In the genomic region with DNA sequence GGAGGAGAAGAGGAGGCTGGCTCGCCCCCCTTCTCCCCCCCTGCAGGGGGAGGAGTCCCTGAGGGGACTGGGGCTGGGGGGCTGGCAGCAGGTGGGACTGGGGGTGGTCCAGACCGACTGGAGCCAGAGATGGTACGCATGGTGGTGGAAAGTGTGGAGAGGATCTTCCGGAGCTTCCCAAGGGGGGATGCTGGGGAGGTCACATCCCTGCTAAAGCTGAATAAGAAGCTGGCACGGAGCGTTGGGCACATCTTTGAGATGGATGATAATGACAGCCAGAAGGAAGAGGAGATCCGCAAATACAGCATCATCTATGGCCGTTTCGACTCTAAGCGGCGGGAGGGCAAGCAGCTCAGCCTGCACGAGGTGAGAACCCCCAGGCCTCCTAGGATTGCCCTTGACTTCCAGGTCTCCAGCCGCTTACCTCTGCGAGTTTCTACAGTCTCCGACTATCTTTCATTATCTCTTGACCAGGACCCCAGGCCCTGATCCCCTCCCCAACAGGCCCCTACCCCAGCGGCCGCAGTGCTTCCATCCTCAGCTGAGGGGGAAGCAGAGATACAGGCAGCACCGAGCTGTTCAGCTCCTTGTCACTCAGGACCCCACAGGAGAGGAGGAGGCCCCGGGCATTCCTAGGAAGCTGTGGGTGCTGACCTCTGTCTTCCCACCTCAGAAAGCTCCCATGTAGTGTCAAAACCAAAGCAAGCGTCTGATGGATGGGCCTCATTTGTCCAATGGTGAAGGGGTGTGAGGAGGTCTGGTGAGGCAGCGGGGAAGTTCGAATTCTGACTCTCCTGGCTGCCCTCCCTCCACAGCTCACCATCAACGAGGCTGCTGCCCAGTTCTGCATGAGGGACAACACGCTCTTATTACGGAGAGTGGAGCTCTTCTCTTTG, we compare ENCODE assay signal across 11 cellular contexts. TPM values are rescaled to one million over a fixed set of nuclear protein-coding genes. Genes with fewer than 3 reads are reported as not detected.
DNase-seq lines count a peak whose midpoint lies in the region; ATAC-seq and TF ChIP-seq lines count a peak whose summit lies in the region.
"Had no signal": no experiment of that assay in that cellular context is flagged by ENCODE, and none has a peak within 500 bp of the region (broad histone marks: within the 10 kb centered on the region; RNA-seq: fewer than 3 reads in every experiment).

No MANE protein-coding gene starts in this region.

- no peak for ATAC-seq in CD4-positive, CD25-positive, alpha-beta regulatory T cell (ENCODE audit: low read depth in 2 of 2)
- no peak for ATAC-seq in sciatic nerve
- ATAC-seq in GM21576 (IDR thresholded peaks at IDR 0.05; ENCODE audit: unreplicated experiment): no peak
- ATAC-seq in HG02852 (IDR thresholded peaks at IDR 0.05; ENCODE audit: unreplicated experiment): no peak
- ATAC-seq: mucosa of descending colon had no signal

- peaks cover 0 to 71% (median 27%) of the 10 kb centered on the region in 4 donors for H3K4me1 Mint-ChIP-seq in CD4-positive, CD25-positive, alpha-beta regulatory T cell

- H3K27ac Mint-ChIP-seq in CD4-positive, CD25-positive, alpha-beta regulatory T cell: peak overlapping the region in 1 of 3 donors; percentile 85

- H3K9me3 ChIP-seq in CD4-positive, CD25-positive, alpha-beta regulatory T cell (ENCODE audit: control insufficient read depth in 2 of 2, low read length in 2 of 2): no peaks in the 10 kb centered on the region
- no peaks in the 10 kb centered on the region for H3K9me3 ChIP-seq in NT2/D1 (ENCODE audit: insufficient read depth, low read length)
- H3K9me3 ChIP-seq: mucosa of descending colon had no signal

- H3K27ac ChIP-seq in CD4-positive, CD25-positive, alpha-beta regulatory T cell (ENCODE audit: insufficient read depth, low read length, poor library complexity, severe bottlenecking): peak overlapping the region; percentile 23

- H3K4me3 Mint-ChIP-seq in CD4-positive, CD25-positive, alpha-beta regulatory T cell: peak overlapping the region; percentile 48 to 83 (median 66)

- no peak for TF ChIP-seq CTCF in epithelial cell of proximal tubule (conservative IDR thresholded peaks at IDR 0.05; ENCODE audit: low read depth, low read length)

- H3K27me3 Mint-ChIP-seq in CD4-positive, CD25-positive, alpha-beta regulatory T cell: no peaks in the 10 kb centered on the region

- H3K9me3 Mint-ChIP-seq in CD4-positive, CD25-positive, alpha-beta regulatory T cell: no peaks in the 10 kb centered on the region

- intact Hi-C loops in sciatic nerve (cut with DNase I): no loop called here

- peaks cover 61% of the 10 kb centered on the region for H3K4me1 ChIP-seq in CD4-positive, CD25-positive, alpha-beta regulatory T cell (ENCODE audit: control insufficient read depth, insufficient read depth, low read length, poor library complexity, severe bottlenecking)
- peaks cover 34% of the 10 kb centered on the region for H3K4me1 ChIP-seq in NT2/D1 (ENCODE audit: insufficient read depth, insufficient read length)

- H3K36me3 Mint-ChIP-seq in CD4-positive, CD25-positive, alpha-beta regulatory T cell: peaks cover 8% of the 10 kb centered on the region

- peak overlapping the region; percentile 26 for H3K9ac ChIP-seq in NT2/D1 (ENCODE audit: insufficient read length, low read depth)

- no peak overlapping the region for H3K4me3 ChIP-seq in CD4-positive, CD25-positive, alpha-beta regulatory T cell (ENCODE audit: low read depth, low read length)
- H3K4me3 ChIP-seq in NT2/D1 (ENCODE audit: insufficient read length, low read depth) (no peak overlapping the region), epithelial cell of proximal tubule (ENCODE audit: low read depth, low read length) (peak overlapping the region; percentile 93)
- H3K4me3 ChIP-seq: mucosa of descending colon had no signal

- no peak for DNase-seq in CD4-positive, CD25-positive, alpha-beta regulatory T cell
- no peak for DNase-seq in NT2/D1 (ENCODE audit: low read depth, low spot score)
- no peak for DNase-seq in epithelial cell of proximal tubule (ENCODE audit: low read depth)
- peak; percentile 61 for DNase-seq in sciatic nerve (ENCODE audit: low spot score)
- no peak for DNase-seq in cerebellar nuclear complex (lab: John Stamatoyannopoulos, UW)
- no peak for DNase-seq in COLO668 (lab: John Stamatoyannopoulos, UW; ENCODE audit: unreplicated experiment)
- DNase-seq: mucosa of descending colon, NCI-H1417, RPMI8226 had no signal

- peaks cover 20% of the 10 kb centered on the region for H3K36me3 ChIP-seq in CD4-positive, CD25-positive, alpha-beta regulatory T cell (ENCODE audit: control insufficient read depth, insufficient read depth, low read length)
- peaks cover 62% of the 10 kb centered on the region for H3K36me3 ChIP-seq in NT2/D1 (ENCODE audit: insufficient read depth, insufficient read length, low read length)

- H3K27me3 ChIP-seq in CD4-positive, CD25-positive, alpha-beta regulatory T cell (ENCODE audit: control insufficient read depth, insufficient read depth, low read length): no peaks in the 10 kb centered on the region
- H3K27me3 ChIP-seq in NT2/D1 (ENCODE audit: insufficient read depth, insufficient read length): no peaks in the 10 kb centered on the region

RNA-seq across cellular contexts. Expression of gene NAB2, which starts 3.0 kb away (rescaled TPM):
- total RNA-seq in CD4-positive, CD25-positive, alpha-beta regulatory T cell: 7.5 TPM
- polyA plus RNA-seq in CD4-positive, CD25-positive, alpha-beta regulatory T cell: 1 to 10 TPM in 2 of 4 donors, under 1 TPM in 2; 0.31 to 1.2 (median 0.90) TPM
- 15.9 and 24.4 TPM in 2 replicates for total RNA-seq in epithelial cell of proximal tubule
- 52.7 TPM for total RNA-seq in sciatic nerve

RNA-seq across cellular contexts. Expression of gene NEMP1, which starts 13.3 kb away (rescaled TPM):
- total RNA-seq in CD4-positive, CD25-positive, alpha-beta regulatory T cell: 14.7 TPM
- polyA plus RNA-seq in CD4-positive, CD25-positive, alpha-beta regulatory T cell: 1 to 10 TPM; 3.1 to 7.1 (median 4.7) TPM
- 15.7 and 18.7 TPM in 2 replicates for total RNA-seq in epithelial cell of proximal tubule
- total RNA-seq in sciatic nerve: 13.1 TPM

RNA-seq across cellular contexts. Expression of gene STAT6, which starts 19.3 kb away (rescaled TPM):
- total RNA-seq in CD4-positive, CD25-positive, alpha-beta regulatory T cell: 215 TPM
- 10 to 100 TPM; 69.2 to 81.6 (median 76.4) TPM for polyA plus RNA-seq in CD4-positive, CD25-positive, alpha-beta regulatory T cell
- total RNA-seq in epithelial cell of proximal tubule: 66.1 and 71.4 TPM in 2 replicates
- total RNA-seq in sciatic nerve: 187 TPM

RNA-seq across cellular contexts. Expression of gene LRP1, which starts 36.4 kb away (rescaled TPM):
- 3.9 TPM for total RNA-seq in CD4-positive, CD25-positive, alpha-beta regulatory T cell
- under 1 TPM in 3 of 4 donors, not detected in 1; 0.13 to 0.24 (median 0.18) TPM for polyA plus RNA-seq in CD4-positive, CD25-positive, alpha-beta regulatory T cell
- total RNA-seq in epithelial cell of proximal tubule (0.72 and 8.9 TPM in 2 replicates), sciatic nerve (760 TPM)

RNA-seq across cellular contexts. Expression of gene MYO1A, which starts 42.0 kb away (rescaled TPM):
- total RNA-seq in CD4-positive, CD25-positive, alpha-beta regulatory T cell: 0.32 TPM
- under 1 TPM in 1 of 4 donors, not detected in 3; 0.38 TPM for polyA plus RNA-seq in CD4-positive, CD25-positive, alpha-beta regulatory T cell
- total RNA-seq in epithelial cell of proximal tubule: 0.07 TPM in 1 of 2 replicates, not detected in the other
- total RNA-seq in sciatic nerve: 0.36 TPM
